ENCODE assay signal across 9 cellular contexts in genomic region chr5:78483809-78484521, GRCh38.
DNase-seq lines count a peak whose midpoint lies in the region; ATAC-seq and TF ChIP-seq lines count a peak whose summit lies in the region.
"Had no signal": no experiment of that assay in that cellular context is flagged by ENCODE, and none has a peak within 500 bp of the region (broad histone marks: within the 10 kb centered on the region; RNA-seq: fewer than 3 reads in every experiment).

No MANE protein-coding gene starts in this region.

- peak; percentile 49 for DNase-seq in GM03348 (ENCODE audit: low spot score)
- no peak for DNase-seq in GM23338 (ENCODE audit: low spot score)
- DNase-seq in NB4 (ENCODE audit: low read depth) = peak; percentile 96
- DNase-seq in esophagus muscularis mucosa (ENCODE audit: extremely low spot score) = peak; percentile 47
- DNase-seq in aorta = no peak
- no peak for DNase-seq in NCI-H2196 treated with DMSO at 0.1 percent for 48 hours (lab: John Stamatoyannopoulos, UW; ENCODE audit: unreplicated experiment)
- DNase-seq in NCI-H2081 treated with DMSO at 0.1 percent for 48 hours (lab: John Stamatoyannopoulos, UW) = no peak
- DNase-seq in ecto neural progenitor cell (ENCODE audit: low spot score) = no peak

- H3K27ac ChIP-seq in GM23338 (ENCODE audit: low read depth) = peak overlapping the region; percentile 34; the same call in 1 of the 2 replicates
- H3K27ac ChIP-seq in esophagus muscularis mucosa (replicated peaks in 1 of 4) = peak overlapping the region in 2 of 4 donors; percentile 16 to 47
- H3K27ac ChIP-seq in aorta (ENCODE audit: low read depth in 1 of 2, low read length in 2 of 2) = no peak overlapping the region

- H3K9me2 ChIP-seq in GM23338 (ENCODE audit: insufficient read depth) = no peaks in the 10 kb centered on the region

- peak overlapping the region; percentile 49; the same call in 1 of the 2 replicates for H3K27ac Mint-ChIP-seq in GM23338

- peaks cover 23% of the 10 kb centered on the region for H3K36me3 Mint-ChIP-seq in GM23338 (ENCODE audit: low read depth)

- H3K9me3 Mint-ChIP-seq in GM23338 = no peaks in the 10 kb centered on the region
- H3K9me3 Mint-ChIP-seq: brain had no signal

- H3K4me3 Mint-ChIP-seq in GM23338 = no peak overlapping the region
- H3K4me3 Mint-ChIP-seq: brain had no signal

- H3K36me3 ChIP-seq in GM23338 (ENCODE audit: insufficient read depth) (no peaks in the 10 kb centered on the region; the same call in 1 of the 2 replicates), esophagus muscularis mucosa (peaks cover 0 to 22% (median 11%) of the 10 kb centered on the region in 4 donors), aorta (ENCODE audit: control insufficient read depth in 1 of 2, insufficient read depth in 2 of 2, low read length in 1 of 2) (peaks cover 0 to 2% of the 10 kb centered on the region in 2 donors)

- H3K4me1 ChIP-seq in GM23338 (ENCODE audit: insufficient read depth) = no peaks in the 10 kb centered on the region
- peaks cover 7 to 38% (median 20%) of the 10 kb centered on the region in 4 donors for H3K4me1 ChIP-seq in esophagus muscularis mucosa
- H3K4me1 ChIP-seq in aorta (ENCODE audit: control insufficient read depth in 1 of 2, insufficient read depth in 2 of 2, low read length in 2 of 2) = peaks cover 0 to 12% of the 10 kb centered on the region in 2 donors

- H3F3A ChIP-seq in GM23338 (replicated peaks; ENCODE audit: low read depth) = no peaks in the 10 kb centered on the region

- no peak for ATAC-seq in GM23338
- ATAC-seq in aorta (ENCODE audit: low FRiP score) = peak; percentile 76

- no peak overlapping the region for H3K4me3 ChIP-seq in GM23338
- H3K4me3 ChIP-seq in NB4 (ENCODE audit: low read depth, low read length) = no peak overlapping the region
- no peak overlapping the region for H3K4me3 ChIP-seq in esophagus muscularis mucosa
- H3K4me3 ChIP-seq in aorta (ENCODE audit: low read length in 2 of 2) = no peak overlapping the region

- no peak for TF ChIP-seq EP300 in esophagus muscularis mucosa (IDR thresholded peaks at IDR 0.05)

- H3K9me3 ChIP-seq in esophagus muscularis mucosa = no peaks in the 10 kb centered on the region
- no peaks in the 10 kb centered on the region for H3K9me3 ChIP-seq in aorta (ENCODE audit: control insufficient read depth, low read length)

- no peak overlapping the region for H2AFZ ChIP-seq in GM23338

- intact Hi-C loops in esophagus muscularis mucosa (cut with DNase I) (no loop called here), aorta (cut with DNase I) (no loop called here)

- TF ChIP-seq POLR2A in NB4 (IDR thresholded peaks at IDR 0.05; ENCODE audit: extremely low read depth, insufficient read length) (no peak), esophagus muscularis mucosa (IDR thresholded peaks at IDR 0.05; ENCODE audit: low read depth) (no peak)

- TF ChIP-seq CTCF in GM23338 (conservative IDR thresholded peaks at IDR 0.05; ENCODE audit: low read depth in 2 of 2) (no peak), NB4 (IDR thresholded peaks at IDR 0.05; ENCODE audit: low read depth, low read length) (no peak), esophagus muscularis mucosa (IDR thresholded peaks at IDR 0.05) (no peak)

- WGBS in esophagus muscularis mucosa = 65% methylated on average over 3 of the region's 3 CpGs
- 72 to 75% methylated on average over 3 of the region's 3 CpGs for WGBS in aorta, 2 donors

- H3K4me2 ChIP-seq in GM23338 = no peak overlapping the region

- H3K27me3 Mint-ChIP-seq in GM23338 (ENCODE audit: insufficient read depth, low read depth, poor library complexity) = peaks cover 2% of the 10 kb centered on the region
- H3K27me3 Mint-ChIP-seq: brain had no signal

- H4K20me1 ChIP-seq in GM23338 (replicated peaks; ENCODE audit: insufficient read depth) = no peaks in the 10 kb centered on the region; the same call in 1 of the 2 replicates

- H3K79me2 ChIP-seq in GM23338 (replicated peaks; ENCODE audit: insufficient read depth) = no peaks in the 10 kb centered on the region

- no peaks in the 10 kb centered on the region for H3K27me3 ChIP-seq in GM23338 (ENCODE audit: insufficient read depth)
- H3K27me3 ChIP-seq in esophagus muscularis mucosa = no peaks in the 10 kb centered on the region
- no peaks in the 10 kb centered on the region for H3K27me3 ChIP-seq in aorta (ENCODE audit: control insufficient read depth in 1 of 2, insufficient read depth in 2 of 2, low read length in 1 of 2)

- peaks cover 2% of the 10 kb centered on the region; the same call in 1 of the 3 replicates for H3K4me1 Mint-ChIP-seq in GM23338

TF ChIP-seq in GM23338, 12 proteins besides CTCF, POLR2A, EP300 and RAD21:
- 0 out of 2 replicates have a peak, but pooled peaks have one; percentile 6 for TF ChIP-seq POLR2AphosphoS5 (IDR thresholded peaks at IDR 0.05; ENCODE audit: low read depth)
- TF ChIP-seq NANOG (IDR thresholded peaks at IDR 0.05; ENCODE audit: borderline replicate concordance) = no peak
- TF ChIP-seq, protein P1, sequence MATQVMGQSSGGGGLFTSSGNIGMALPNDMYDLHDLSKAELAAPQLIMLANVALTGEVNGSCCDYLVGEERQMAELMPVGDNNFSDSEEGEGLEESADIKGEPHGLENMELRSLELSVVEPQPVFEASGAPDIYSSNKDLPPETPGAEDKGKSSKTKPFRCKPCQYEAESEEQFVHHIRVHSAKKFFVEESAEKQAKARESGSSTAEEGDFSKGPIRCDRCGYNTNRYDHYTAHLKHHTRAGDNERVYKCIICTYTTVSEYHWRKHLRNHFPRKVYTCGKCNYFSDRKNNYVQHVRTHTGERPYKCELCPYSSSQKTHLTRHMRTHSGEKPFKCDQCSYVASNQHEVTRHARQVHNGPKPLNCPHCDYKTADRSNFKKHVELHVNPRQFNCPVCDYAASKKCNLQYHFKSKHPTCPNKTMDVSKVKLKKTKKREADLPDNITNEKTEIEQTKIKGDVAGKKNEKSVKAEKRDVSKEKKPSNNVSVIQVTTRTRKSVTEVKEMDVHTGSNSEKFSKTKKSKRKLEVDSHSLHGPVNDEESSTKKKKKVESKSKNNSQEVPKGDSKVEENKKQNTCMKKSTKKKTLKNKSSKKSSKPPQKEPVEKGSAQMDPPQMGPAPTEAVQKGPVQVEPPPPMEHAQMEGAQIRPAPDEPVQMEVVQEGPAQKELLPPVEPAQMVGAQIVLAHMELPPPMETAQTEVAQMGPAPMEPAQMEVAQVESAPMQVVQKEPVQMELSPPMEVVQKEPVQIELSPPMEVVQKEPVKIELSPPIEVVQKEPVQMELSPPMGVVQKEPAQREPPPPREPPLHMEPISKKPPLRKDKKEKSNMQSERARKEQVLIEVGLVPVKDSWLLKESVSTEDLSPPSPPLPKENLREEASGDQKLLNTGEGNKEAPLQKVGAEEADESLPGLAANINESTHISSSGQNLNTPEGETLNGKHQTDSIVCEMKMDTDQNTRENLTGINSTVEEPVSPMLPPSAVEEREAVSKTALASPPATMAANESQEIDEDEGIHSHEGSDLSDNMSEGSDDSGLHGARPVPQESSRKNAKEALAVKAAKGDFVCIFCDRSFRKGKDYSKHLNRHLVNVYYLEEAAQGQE (IDR thresholded peaks at IDR 0.05; ENCODE audit: unreplicated experiment) = no peak
- no peak for TF ChIP-seq EZH2 (IDR thresholded peaks at IDR 0.05; ENCODE audit: low read depth, unreplicated experiment)

Comparison
In these comparisons a context has a peak if more than half of its experiments do, and no peak if none do; other contexts are left out.
1. DNase-seq: peak in GM03348 (single experiment), NB4 (single experiment) and esophagus muscularis mucosa (single experiment); none in GM23338 (single experiment), aorta (0 of 2), NCI-H2196 treated with DMSO at 0.1 percent for 48 hours (single experiment), NCI-H2081 treated with DMSO at 0.1 percent for 48 hours (single experiment) and ecto neural progenitor cell (single experiment).